Comparison of ENCODE assay signal across 8 cellular contexts in genomic region chr11:33701831-33702230, GRCh38. TPM values are rescaled to one million over a fixed set of nuclear protein-coding genes. Genes with fewer than 3 reads are reported as not detected.
A peak's percentile ranks its signal among the peaks of the same experiment; 100 is the strongest.
DNase-seq lines count a peak whose midpoint lies in the region; ATAC-seq and TF ChIP-seq lines count a peak whose summit lies in the region.

No MANE protein-coding gene starts in this region.

- BruUV-seq in Caco-2 (replicated peaks; lab: Mats Ljungman, UMichigan): no TSS peak

- intact Hi-C loops in Caco-2 (cut with micrococcal nuclease; ENCODE audit: unreplicated experiment): loop anchor here (5.0 kb wide), 1 partner anchor 35 kb away; the partner anchor contains the start of gene CD59

- no peaks in the 10 kb centered on the region for H3K9me3 Mint-ChIP-seq in Caco-2 (ENCODE audit: unreplicated experiment)

- H3K4me3 ChIP-seq in Caco-2 (ENCODE audit: low read depth, low read length): no peak overlapping the region

- ATAC-seq in GM19035 (IDR thresholded peaks at IDR 0.05; ENCODE audit: unreplicated experiment): no peak

- no peak for TF ChIP-seq CTCF in Caco-2 (IDR thresholded peaks at IDR 0.05; ENCODE audit: insufficient read depth in 1 of 2, low read depth in 1 of 2, low read length in 1 of 2, severe bottlenecking in 1 of 2, unreplicated experiment in 1 of 2)
- TF ChIP-seq CTCF in RWPE1 (conservative IDR thresholded peaks at IDR 0.05; ENCODE audit: low read depth): no peak

- no peaks in the 10 kb centered on the region for H3K27me3 ChIP-seq in Caco-2 (replicated peaks; ENCODE audit: control insufficient read depth, insufficient read depth, low read length)

- no peaks in the 10 kb centered on the region for H3K9me3 ChIP-seq in Caco-2

- H3K27me3 Mint-ChIP-seq in Caco-2 (ENCODE audit: insufficient read depth, unreplicated experiment): peaks cover 2% of the 10 kb centered on the region

- H3K36me3 ChIP-seq in Caco-2 (ENCODE audit: control insufficient read depth, insufficient read depth, low read length): no peaks in the 10 kb centered on the region

- POLR2A ChIA-PET in Caco-2 (lab: Charles Lee): no interaction called here
- POLR2A ChIA-PET in RWPE1 (lab: Yijun Ruan, JAX; ENCODE audit: low non-redundant PET): no interaction called here

- CTCF ChIA-PET in Caco-2 (lab: Charles Lee) (interaction anchor here (2.4 kb wide), 1 partner anchor 41 kb away, joined by 5 read pairs; no protein-coding TSS in a partner anchor), RWPE1 (lab: Yijun Ruan, JAX) (interaction anchor here (0.6 to 0.7 kb wide), 4 partner anchors 41 to 823 kb away, joined by 3 to 4 read pairs (median 4); partner anchors contain the start of gene QSER1)

- H3K4me3 Mint-ChIP-seq in Caco-2 (ENCODE audit: unreplicated experiment): peak overlapping the region; percentile 85

- H3K4me1 ChIP-seq in Caco-2: peaks cover 18% of the 10 kb centered on the region

- DNase-seq in Caco-2 (no peak), RWPE1 (ENCODE audit: low spot score) (no peak), foreskin melanocyte (peak; percentile 95), pons (ENCODE audit: low spot score) (peak; percentile 97), DMS153 (lab: John Stamatoyannopoulos, UW) (no peak), ecto neural progenitor cell (ENCODE audit: low spot score) (no peak), germinal center (ENCODE audit: low spot score) (no peak)

- no peak overlapping the region for H3K27ac Mint-ChIP-seq in Caco-2 (ENCODE audit: unreplicated experiment)

- peak overlapping the region; percentile 85 for H3K27ac ChIP-seq in RWPE1

- H3K36me3 Mint-ChIP-seq in Caco-2 (ENCODE audit: insufficient read depth, unreplicated experiment): peaks cover 13% of the 10 kb centered on the region

- peaks cover 12% of the 10 kb centered on the region for H3K4me1 Mint-ChIP-seq in Caco-2 (ENCODE audit: low read depth, unreplicated experiment)

RNA-seq across cellular contexts. Expression of gene C11orf91, which starts 1.2 kb away (rescaled TPM):
- total RNA-seq in Caco-2 (2022): not detected in 2 replicates

RNA-seq across cellular contexts. Expression of gene CD59, which starts 34.4 kb away (rescaled TPM):
- 149 and 152 TPM in 2 replicates for total RNA-seq in Caco-2 (2022)

Comparison
In these comparisons a context has a peak if more than half of its experiments do, and no peak if none do; other contexts are left out.
1. DNase-seq: peak in foreskin melanocyte (single experiment) and pons (single experiment); none in Caco-2 (0 of 2), RWPE1 (single experiment), DMS153 (single experiment), ecto neural progenitor cell (single experiment) and germinal center (single experiment).